Comparison of ENCODE assay signal across 24 cellular contexts in the genomic region with DNA sequence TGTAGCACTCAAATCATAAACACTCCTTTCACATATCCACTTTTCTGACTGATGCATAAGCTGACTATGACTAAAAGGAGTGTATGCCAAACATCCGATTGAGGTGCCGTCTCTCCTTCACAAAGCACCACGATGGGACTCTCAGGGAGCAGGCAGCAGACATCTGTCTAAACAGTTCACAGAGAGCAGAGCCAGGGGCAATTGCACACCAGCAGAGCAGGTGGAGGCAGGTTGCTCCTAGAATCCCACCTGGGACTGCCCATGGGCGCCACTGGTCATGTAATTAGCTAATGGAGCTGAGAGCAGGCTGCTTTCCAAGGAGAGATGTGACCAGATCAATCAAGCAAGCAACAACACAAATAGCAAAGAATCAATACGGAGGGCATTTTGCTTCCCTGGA.
"Had no signal": no experiment of that assay in that cellular context is flagged by ENCODE, and none has a peak within 500 bp of the region (broad histone marks: within the 10 kb centered on the region; RNA-seq: fewer than 3 reads in every experiment).

No MANE protein-coding gene starts in this region.

- H3K27ac ChIP-seq: cardiac muscle cell, esophagus squamous epithelium, hepatocyte, ovary, sigmoid colon, spleen, thoracic aorta, upper lobe of left lung had no signal

- H3K36me3 Mint-ChIP-seq: activated CD8-positive, alpha-beta memory T cell treated with anti-CD3 and anti-CD28 coated beads, Interleukin-2, amount 10 ng/mL, durations not matched to agents 7 days and 5 days; activated naive CD8-positive, alpha-beta T cell treated with anti-CD3 and anti-CD28 coated beads for 36 hours had no signal

- H3K27me3 ChIP-seq: cardiac muscle cell, esophagus squamous epithelium, hepatocyte, ovary, sigmoid colon, spleen, upper lobe of left lung had no signal

- H3K9me3 ChIP-seq: thoracic aorta had no signal

- DNase-seq: activated CD4-positive, alpha-beta memory T cell treated with anti-CD3 and anti-CD28 coated beads, Interleukin-2, amount 10 ng/mL, durations not matched to agents 7 days and 5 days; activated CD4-positive, alpha-beta T cell treated with anti-CD3 and anti-CD28 coated beads for 4 hours; activated CD8-positive, alpha-beta memory T cell treated with anti-CD3 and anti-CD28 coated beads, Interleukin-2, amount 10 ng/mL, durations not matched to agents 7 days and 5 days; activated naive CD4-positive, alpha-beta T cell; activated naive CD8-positive, alpha-beta T cell treated with anti-CD3 and anti-CD28 coated beads for 36 hours; activated T-cell treated with anti-CD3 and anti-CD28 coated beads, Interleukin-2, amount 50 U/mL, for 1 hour; amniotic stem cell; effector memory CD4-positive, alpha-beta T cell; esophagus squamous epithelium; left cardiac atrium; mesendoderm; naive thymus-derived CD8-positive, alpha-beta T cell; ovary; sigmoid colon; spleen; stimulated activated naive B cell treated with anti-CD40 and anti-IgM and Interleukin-4, amounts not matched to agents 10 μg/mL and 1 μg/mL and 100 μg/mL, for 72 hours; upper lobe of left lung had no signal

- H3K36me3 ChIP-seq: cardiac muscle cell, esophagus squamous epithelium, ovary, sigmoid colon, spleen, thoracic aorta, upper lobe of left lung had no signal

- H3K4me3 ChIP-seq: cardiac muscle cell, esophagus squamous epithelium, hepatocyte, ovary, sigmoid colon, spleen, thoracic aorta, upper lobe of left lung had no signal

- H3K27ac Mint-ChIP-seq: activated CD4-positive, alpha-beta memory T cell treated with anti-CD3 and anti-CD28 coated beads, Interleukin-2, amount 10 ng/mL, durations not matched to agents 7 days and 5 days; activated CD8-positive, alpha-beta memory T cell treated with anti-CD3 and anti-CD28 coated beads, Interleukin-2, amount 10 ng/mL, durations not matched to agents 7 days and 5 days; activated naive CD8-positive, alpha-beta T cell treated with anti-CD3 and anti-CD28 coated beads for 36 hours; activated T-helper 17 cell treated with anti-CD3 and anti-CD28 coated beads, Interleukin-2, amount 50 U/mL, for 72 hours; dendritic cell treated with granulocyte-macrophage colony-stimulating factor and Interleukin-4, amounts not matched to agents 40 ng/mL and 50 ng/mL, for 4 days; stimulated activated naive B cell treated with anti-CD40 and anti-IgM and Interleukin-4, amounts not matched to agents 10 μg/mL and 1 μg/mL and 100 μg/mL, for 72 hours; T-helper 2 cell treated with Interferon-gamma antibody and Interleukin-4, amounts not matched to agents 5 μg/mL and 100 μg/mL, for 36 hours; WTC11 had no signal

- H3K4me1 ChIP-seq: esophagus squamous epithelium, sigmoid colon, spleen, upper lobe of left lung had no signal

- H3K4me1 Mint-ChIP-seq: activated CD4-positive, alpha-beta memory T cell treated with anti-CD3 and anti-CD28 coated beads, Interleukin-2, amount 10 ng/mL, durations not matched to agents 7 days and 5 days; activated CD8-positive, alpha-beta memory T cell treated with anti-CD3 and anti-CD28 coated beads, Interleukin-2, amount 10 ng/mL, durations not matched to agents 7 days and 5 days; activated naive CD8-positive, alpha-beta T cell treated with anti-CD3 and anti-CD28 coated beads for 36 hours; activated T-helper 17 cell treated with anti-CD3 and anti-CD28 coated beads, Interleukin-2, amount 50 U/mL, for 72 hours; naive thymus-derived CD8-positive, alpha-beta T cell; stimulated activated naive B cell treated with anti-CD40 and anti-IgM and Interleukin-4, amounts not matched to agents 10 μg/mL and 1 μg/mL and 100 μg/mL, for 72 hours; WTC11 had no signal

- H3K9me3 Mint-ChIP-seq: activated CD4-positive, alpha-beta memory T cell treated with anti-CD3 and anti-CD28 coated beads, Interleukin-2, amount 10 ng/mL, durations not matched to agents 7 days and 5 days; activated T-helper 17 cell treated with anti-CD3 and anti-CD28 coated beads, Interleukin-2, amount 50 U/mL, for 72 hours; dendritic cell treated with granulocyte-macrophage colony-stimulating factor and Interleukin-4, amounts not matched to agents 40 ng/mL and 50 ng/mL, for 4 days had no signal

- H3K27me3 Mint-ChIP-seq: activated naive CD8-positive, alpha-beta T cell treated with anti-CD3 and anti-CD28 coated beads for 36 hours; activated T-helper 17 cell treated with anti-CD3 and anti-CD28 coated beads, Interleukin-2, amount 50 U/mL, for 72 hours; dendritic cell treated with granulocyte-macrophage colony-stimulating factor and Interleukin-4, amounts not matched to agents 40 ng/mL and 50 ng/mL, for 4 days had no signal

- H3K4me3 Mint-ChIP-seq: activated CD4-positive, alpha-beta memory T cell treated with anti-CD3 and anti-CD28 coated beads, Interleukin-2, amount 10 ng/mL, durations not matched to agents 7 days and 5 days; activated CD8-positive, alpha-beta memory T cell treated with anti-CD3 and anti-CD28 coated beads, Interleukin-2, amount 10 ng/mL, durations not matched to agents 7 days and 5 days; activated naive CD8-positive, alpha-beta T cell treated with anti-CD3 and anti-CD28 coated beads for 36 hours; activated T-helper 17 cell treated with anti-CD3 and anti-CD28 coated beads, Interleukin-2, amount 50 U/mL, for 72 hours; dendritic cell treated with granulocyte-macrophage colony-stimulating factor and Interleukin-4, amounts not matched to agents 40 ng/mL and 50 ng/mL, for 4 days; naive thymus-derived CD8-positive, alpha-beta T cell; stimulated activated naive B cell treated with anti-CD40 and anti-IgM and Interleukin-4, amounts not matched to agents 10 μg/mL and 1 μg/mL and 100 μg/mL, for 72 hours; T-helper 2 cell treated with Interferon-gamma antibody and Interleukin-4, amounts not matched to agents 5 μg/mL and 100 μg/mL, for 36 hours; WTC11 had no signal
